ENCODE assay signal across 8 cellular contexts in the genomic region with DNA sequence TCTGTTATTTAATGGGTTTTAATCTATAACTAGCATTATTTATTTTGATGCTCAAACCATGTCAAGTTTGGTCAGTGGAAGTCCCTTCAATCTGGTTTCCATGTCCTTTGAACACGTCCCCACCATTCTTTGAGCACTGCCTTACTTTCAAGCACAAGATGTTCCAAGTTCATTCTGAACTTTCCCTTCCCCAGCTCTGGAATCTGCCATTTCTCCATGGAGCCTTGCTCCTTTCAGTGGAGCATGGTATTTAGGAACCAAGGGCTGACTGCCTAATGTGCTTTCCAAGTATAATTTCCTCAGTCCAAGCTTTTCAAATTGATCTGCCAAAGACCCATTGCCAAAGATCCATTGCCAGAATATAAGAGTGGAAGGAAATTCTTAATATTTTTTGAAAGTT. TPM values are rescaled to one million over a fixed set of nuclear protein-coding genes. Genes with fewer than 3 reads are reported as not detected.
DNase-seq lines count a peak whose midpoint lies in the region; ATAC-seq and TF ChIP-seq lines count a peak whose summit lies in the region.

No MANE protein-coding gene starts in this region.

- H3K4me1 Mint-ChIP-seq in activated T-helper 1 cell treated with anti-CD3 and anti-CD28 coated beads, Interleukin-12 subunit alpha, Interleukin-12 subunit beta, Interleukin-2, Interleukin-4 antibody, amounts not matched to agents 30 ng/mL and 10 ng/mL and 1 ng/mL, durations not matched to agents 14 hours and 24 hours and 36 hours (ENCODE audit: low read depth): peaks cover 42% of the 10 kb centered on the region
- peaks cover 34 to 47% of the 10 kb centered on the region in 2 donors for H3K4me1 Mint-ChIP-seq in immature natural killer cell
- H3K4me1 Mint-ChIP-seq in type B pancreatic cell (ENCODE audit: unreplicated experiment): peaks cover 25% of the 10 kb centered on the region

- peaks cover 28% of the 10 kb centered on the region for H3K36me3 Mint-ChIP-seq in activated T-helper 1 cell treated with anti-CD3 and anti-CD28 coated beads, Interleukin-12 subunit alpha, Interleukin-12 subunit beta, Interleukin-2, Interleukin-4 antibody, amounts not matched to agents 30 ng/mL and 10 ng/mL and 1 ng/mL, durations not matched to agents 14 hours and 24 hours and 36 hours (ENCODE audit: low read depth)
- H3K36me3 Mint-ChIP-seq in immature natural killer cell (peaks cover 4 to 7% (median 7%) of the 10 kb centered on the region in 3 donors), type B pancreatic cell (peaks cover 17% of the 10 kb centered on the region)

- no peak for ATAC-seq in Right ventricle myocardium inferior
- ATAC-seq in GM21528 (IDR thresholded peaks at IDR 0.05; ENCODE audit: low FRiP score, unreplicated experiment): no peak
- no peak for ATAC-seq in HG02678 (IDR thresholded peaks at IDR 0.05; ENCODE audit: unreplicated experiment)

- no peaks in the 10 kb centered on the region for H3K27me3 Mint-ChIP-seq in activated T-helper 1 cell treated with anti-CD3 and anti-CD28 coated beads, Interleukin-12 subunit alpha, Interleukin-12 subunit beta, Interleukin-2, Interleukin-4 antibody, amounts not matched to agents 30 ng/mL and 10 ng/mL and 1 ng/mL, durations not matched to agents 14 hours and 24 hours and 36 hours (ENCODE audit: insufficient read depth)
- H3K27me3 Mint-ChIP-seq in immature natural killer cell (ENCODE audit: low read depth in 3 of 3): peaks cover 5 to 13% (median 10%) of the 10 kb centered on the region in 3 donors
- H3K27me3 Mint-ChIP-seq in type B pancreatic cell: no peaks in the 10 kb centered on the region

- peaks cover 10% of the 10 kb centered on the region for H3K9me3 ChIP-seq in left ventricle myocardium inferior (replicated peaks)

- no peak overlapping the region for H3K27ac ChIP-seq in left ventricle myocardium inferior (replicated peaks)

- peaks cover 18% of the 10 kb centered on the region for H3K9me3 Mint-ChIP-seq in activated T-helper 1 cell treated with anti-CD3 and anti-CD28 coated beads, Interleukin-12 subunit alpha, Interleukin-12 subunit beta, Interleukin-2, Interleukin-4 antibody, amounts not matched to agents 30 ng/mL and 10 ng/mL and 1 ng/mL, durations not matched to agents 14 hours and 24 hours and 36 hours
- H3K9me3 Mint-ChIP-seq in immature natural killer cell: peaks cover 0 to 1% (median 0%) of the 10 kb centered on the region in 6 donors
- peaks cover 12% of the 10 kb centered on the region for H3K9me3 Mint-ChIP-seq in type B pancreatic cell

- TF ChIP-seq CTCF in left ventricle myocardium inferior (IDR thresholded peaks at IDR 0.05; ENCODE audit: borderline replicate concordance) (no peak), type B pancreatic cell (conservative IDR thresholded peaks at IDR 0.05) (no peak)

- intact Hi-C loops in left ventricle myocardium inferior (cut with micrococcal nuclease) (no loop called here), Right ventricle myocardium inferior (cut with DNase I) (no loop called here)
- intact Hi-C loops in activated T-helper 1 cell treated with anti-CD3 and anti-CD28 coated beads, Interleukin-12 subunit alpha, Interleukin-12 subunit beta, Interleukin-2, Interleukin-4 antibody, amounts not matched to agents 30 ng/mL and 10 ng/mL and 1 ng/mL, durations not matched to agents 14 hours and 24 hours and 36 hours (cut with micrococcal nuclease): loop anchor here (1.0 to 2.0 kb wide), 2 partner anchors 24 to 195 kb away; partner anchors contain the start of genes MAP3K10 and PSMC4

- H3K36me3 ChIP-seq in left ventricle myocardium inferior: peaks cover 15% of the 10 kb centered on the region

- H3K27ac Mint-ChIP-seq in activated T-helper 1 cell treated with anti-CD3 and anti-CD28 coated beads, Interleukin-12 subunit alpha, Interleukin-12 subunit beta, Interleukin-2, Interleukin-4 antibody, amounts not matched to agents 30 ng/mL and 10 ng/mL and 1 ng/mL, durations not matched to agents 14 hours and 24 hours and 36 hours: no peak overlapping the region
- H3K27ac Mint-ChIP-seq in immature natural killer cell (peak overlapping the region in 5 of 6 donors; percentile 15 to 96 (median 53)), type B pancreatic cell (no peak overlapping the region)

- peak overlapping the region; percentile 75 for H3K4me3 ChIP-seq in left ventricle myocardium inferior

- no peak for DNase-seq in left ventricle myocardium inferior
- no peak for DNase-seq in Right ventricle myocardium inferior (ENCODE audit: missing footprints)
- DNase-seq in activated T-helper 1 cell treated with anti-CD3 and anti-CD28 coated beads, Interleukin-12 subunit alpha, Interleukin-12 subunit beta, Interleukin-2, Interleukin-4 antibody, amounts not matched to agents 30 ng/mL and 10 ng/mL and 1 ng/mL, durations not matched to agents 14 hours and 24 hours and 36 hours (ENCODE audit: low spot score): no peak
- no peak for DNase-seq in immature natural killer cell
- DNase-seq in type B pancreatic cell (ENCODE audit: extremely low spot score, unreplicated experiment): no peak
- no peak for DNase-seq in SIG-M5 treated with dmso at 0.1 percent for 504 hours (lab: John Stamatoyannopoulos, UW; ENCODE audit: unreplicated experiment)

- no peaks in the 10 kb centered on the region for H3K27me3 ChIP-seq in left ventricle myocardium inferior (ENCODE audit: low read depth)

- peaks cover 24% of the 10 kb centered on the region for H3K4me1 ChIP-seq in left ventricle myocardium inferior

- H3K4me3 Mint-ChIP-seq in activated T-helper 1 cell treated with anti-CD3 and anti-CD28 coated beads, Interleukin-12 subunit alpha, Interleukin-12 subunit beta, Interleukin-2, Interleukin-4 antibody, amounts not matched to agents 30 ng/mL and 10 ng/mL and 1 ng/mL, durations not matched to agents 14 hours and 24 hours and 36 hours: peak overlapping the region; percentile 81
- peak overlapping the region; percentile 54 to 98 (median 93) for H3K4me3 Mint-ChIP-seq in immature natural killer cell
- peak overlapping the region; percentile 96 for H3K4me3 Mint-ChIP-seq in type B pancreatic cell

RNA-seq across cellular contexts. Expression of gene ZNF546, which starts 1.1 kb away (rescaled TPM):
- 7.8 TPM for total RNA-seq in left ventricle myocardium inferior
- total RNA-seq in Right ventricle myocardium inferior: 5.1 TPM
- total RNA-seq in activated T-helper 1 cell treated with anti-CD3 and anti-CD28 coated beads, Interleukin-12 subunit alpha, Interleukin-12 subunit beta, Interleukin-2, Interleukin-4 antibody, amounts not matched to agents 30 ng/mL and 10 ng/mL and 1 ng/mL, durations not matched to agents 14 hours and 24 hours and 36 hours: 6.1 and 7.1 TPM in 2 replicates
- polyA plus RNA-seq in immature natural killer cell: 1 to 10 TPM in 2 of 3 donors, not detected in 1; 2.4 to 2.5 TPM
- 1.7 and 5.5 TPM in 2 replicates for total RNA-seq in type B pancreatic cell (ENCODE audit: low replicate concordance)

RNA-seq across cellular contexts. Expression of gene PSMC4, which starts 24.8 kb away (rescaled TPM):
- 70.7 TPM for total RNA-seq in left ventricle myocardium inferior
- total RNA-seq in Right ventricle myocardium inferior: 73.6 TPM
- total RNA-seq in activated T-helper 1 cell treated with anti-CD3 and anti-CD28 coated beads, Interleukin-12 subunit alpha, Interleukin-12 subunit beta, Interleukin-2, Interleukin-4 antibody, amounts not matched to agents 30 ng/mL and 10 ng/mL and 1 ng/mL, durations not matched to agents 14 hours and 24 hours and 36 hours: 189 and 190 TPM in 2 replicates
- 100 to 1,000 TPM; 113 to 133 (median 127) TPM for polyA plus RNA-seq in immature natural killer cell
- 100 and 102 TPM in 2 replicates for total RNA-seq in type B pancreatic cell (ENCODE audit: low replicate concordance)

Comparison
In these comparisons a context has a peak if more than half of its experiments do, and no peak if none do; other contexts are left out.
1. H3K27ac Mint-ChIP-seq: peak in immature natural killer cell (5 of 6); none in activated T-helper 1 cell treated with anti-CD3 and anti-CD28 coated beads, Interleukin-12 subunit alpha, Interleukin-12 subunit beta, Interleukin-2, Interleukin-4 antibody, amounts not matched to agents 30 ng/mL and 10 ng/mL and 1 ng/mL, durations not matched to agents 14 hours and 24 hours and 36 hours (single experiment) and type B pancreatic cell (single experiment).
2. Peak in every context shown above with its lines, with median percentiles within 50 percentile points of each other: H3K4me3 Mint-ChIP-seq.